1 cellular context compared by ENCODE assay signal in genomic region chr14:92386637-92387036, GRCh38.
TF ChIP-seq lines count a peak whose summit lies in the region.

No MANE protein-coding gene starts in this region.

TF ChIP-seq in HepG2, 621 proteins besides CTCF, POLR2A, EP300 and RAD21 (continued from another document and continues in another):
- no peak for TF ChIP-seq HOMEZ (CRISPR knock-in tag; IDR thresholded peaks at IDR 0.05; ENCODE audit: low read depth)
- TF ChIP-seq PPARG (CRISPR knock-in tag; conservative IDR thresholded peaks at IDR 0.05) = no peak
- no peak for TF ChIP-seq PRDM4 (CRISPR knock-in tag; IDR thresholded peaks at IDR 0.05; ENCODE audit: borderline replicate concordance)
- no peak for TF ChIP-seq EZH2 (conservative IDR thresholded peaks at IDR 0.05; ENCODE audit: low read depth, low read length)
- no peak for TF ChIP-seq ZNF800 (CRISPR knock-in tag; IDR thresholded peaks at IDR 0.05)
- TF ChIP-seq ZGPAT (CRISPR knock-in tag; IDR thresholded peaks at IDR 0.05) = 0 out of 2 replicates have a peak, but pooled peaks have one; percentile 59
- no peak for TF ChIP-seq GATA4 (IDR thresholded peaks at IDR 0.05; ENCODE audit: borderline replicate concordance, low read depth)
- no peak for TF ChIP-seq DRAP1 (CRISPR knock-in tag; IDR thresholded peaks at IDR 0.05)
- TF ChIP-seq DPF2 (CRISPR knock-in tag; IDR thresholded peaks at IDR 0.05; ENCODE audit: borderline replicate concordance, low read depth) = peak; percentile 18; the same call in 1 of the 2 replicates
- no peak for TF ChIP-seq TFDP2 (CRISPR knock-in tag; IDR thresholded peaks at IDR 0.05)
- peak; percentile 32; the same call in 1 of the 2 replicates for TF ChIP-seq POGK (CRISPR knock-in tag; conservative IDR thresholded peaks at IDR 0.05)
- no peak for TF ChIP-seq ZNF354B (CRISPR knock-in tag; IDR thresholded peaks at IDR 0.05)
- no peak for TF ChIP-seq ZNF704 (CRISPR knock-in tag; IDR thresholded peaks at IDR 0.05; ENCODE audit: borderline replicate concordance)
- TF ChIP-seq FOXP1 (IDR thresholded peaks at IDR 0.05) = no peak
- peak; percentile 50; the same call in 1 of the 2 replicates for TF ChIP-seq FOXP1 (CRISPR knock-in tag; IDR thresholded peaks at IDR 0.05)
- no peak for TF ChIP-seq ZNF543 (CRISPR knock-in tag; IDR thresholded peaks at IDR 0.05)
- TF ChIP-seq SNAI1 (CRISPR knock-in tag; IDR thresholded peaks at IDR 0.05; ENCODE audit: borderline replicate concordance) = no peak
- no peak for TF ChIP-seq ZBTB38 (CRISPR knock-in tag; IDR thresholded peaks at IDR 0.05)
- TF ChIP-seq ZHX1 (CRISPR knock-in tag; IDR thresholded peaks at IDR 0.05; ENCODE audit: low read depth) = no peak
- no peak for TF ChIP-seq ZBED4 (CRISPR knock-in tag; IDR thresholded peaks at IDR 0.05; ENCODE audit: borderline replicate concordance)
- TF ChIP-seq KMT2A (CRISPR knock-in tag; IDR thresholded peaks at IDR 0.05) = no peak
- no peak for TF ChIP-seq ZNF605 (CRISPR knock-in tag; IDR thresholded peaks at IDR 0.05)
- TF ChIP-seq ZFP36 (IDR thresholded peaks at IDR 0.05; ENCODE audit: borderline replicate concordance, low read depth, low read length, partially characterized antibody) = no peak
- no peak for TF ChIP-seq ONECUT2 (CRISPR knock-in tag; IDR thresholded peaks at IDR 0.05)
- TF ChIP-seq TRAFD1 (CRISPR knock-in tag; IDR thresholded peaks at IDR 0.05; ENCODE audit: borderline replicate concordance) = no peak
- no peak for TF ChIP-seq SRF (IDR thresholded peaks at IDR 0.05; ENCODE audit: low read depth, low read length)
- TF ChIP-seq HNF4G (IDR thresholded peaks at IDR 0.05; ENCODE audit: borderline replicate concordance, low read depth, low read length) = peak; percentile 15; the same call in 1 of the 2 replicates
- TF ChIP-seq HNF4G (CRISPR knock-in tag; IDR thresholded peaks at IDR 0.05; ENCODE audit: borderline replicate concordance, low read depth) = no peak
- peak; percentile 45; the same call in 1 of the 2 replicates for TF ChIP-seq ZSCAN25 (CRISPR knock-in tag; IDR thresholded peaks at IDR 0.05)
- TF ChIP-seq NR3C1 (CRISPR knock-in tag; IDR thresholded peaks at IDR 0.05) = no peak
- no peak for TF ChIP-seq ZNF343 (CRISPR knock-in tag; IDR thresholded peaks at IDR 0.05)
- TF ChIP-seq ZFP82 (CRISPR knock-in tag; IDR thresholded peaks at IDR 0.05; ENCODE audit: borderline replicate concordance) = no peak
- no peak for TF ChIP-seq ZNF780A (CRISPR knock-in tag; IDR thresholded peaks at IDR 0.05)
- no peak for TF ChIP-seq MED13 (CRISPR knock-in tag; IDR thresholded peaks at IDR 0.05)
- TF ChIP-seq ZNF547 (CRISPR knock-in tag; IDR thresholded peaks at IDR 0.05) = 0 out of 2 replicates have a peak, but pooled peaks have one; percentile 44
- TF ChIP-seq ZNF317 (CRISPR knock-in tag; IDR thresholded peaks at IDR 0.05) = no peak
- no peak for TF ChIP-seq ZBTB1 (CRISPR knock-in tag; IDR thresholded peaks at IDR 0.05; ENCODE audit: borderline replicate concordance)
